ENCODE assay signal across 10 cellular contexts in genomic region chr4:165398570-165398969, GRCh38. TPM values are rescaled to one million over a fixed set of nuclear protein-coding genes. Genes with fewer than 3 reads are reported as not detected.
DNase-seq lines count a peak whose midpoint lies in the region; ATAC-seq, FAIRE-seq and TF ChIP-seq lines count a peak whose summit lies in the region.
"Had no signal": no experiment of that assay in that cellular context is flagged by ENCODE, and none has a peak within 500 bp of the region (broad histone marks: within the 10 kb centered on the region; RNA-seq: fewer than 3 reads in every experiment).

No MANE protein-coding gene starts in this region.

- no peak overlapping the region for H3K4me3 ChIP-seq in K562
- no peak overlapping the region for H3K4me3 ChIP-seq in neural progenitor cell

- H3K4me2 ChIP-seq in K562 (ENCODE audit: insufficient read depth, low read length) (no peak overlapping the region), neural progenitor cell (no peak overlapping the region)

- intact Hi-C loops in K562 (cut with micrococcal nuclease): no loop called here

- H3K9ac ChIP-seq in K562 (ENCODE audit: insufficient read depth in 1 of 2, low read depth in 2 of 2, low read length in 2 of 2) (no peak overlapping the region), neural progenitor cell (no peak overlapping the region)

- no peak for TF ChIP-seq POLR2A in K562 (conservative IDR thresholded peaks at IDR 0.05)

- H3K79me2 ChIP-seq in K562 (ENCODE audit: control insufficient read depth, insufficient read depth, low read length) (no peaks in the 10 kb centered on the region), neural progenitor cell (ENCODE audit: low read depth) (no peaks in the 10 kb centered on the region)

- 0% methylated on average over 1 of the region's 1 CpG for WGBS in K562 (ENCODE audit: insufficient coverage, low coverage, missing lambda C conversion rate)

- no peaks in the 10 kb centered on the region for H3K4me1 ChIP-seq in K562 (replicated peaks in 1 of 2; ENCODE audit: control insufficient read depth in 2 of 2, insufficient read depth in 2 of 2, low read length in 2 of 2)
- no peaks in the 10 kb centered on the region for H3K4me1 ChIP-seq in neural progenitor cell

- no peak overlapping the region for H2AFZ ChIP-seq in K562 (ENCODE audit: low read depth, low read length)
- no peak overlapping the region for H2AFZ ChIP-seq in neural progenitor cell (replicated peaks)

- peaks cover 15% of the 10 kb centered on the region for H3K36me3 Mint-ChIP-seq in neural progenitor cell

- H3K27me3 ChIP-seq in K562 (ENCODE audit: control insufficient read depth in 2 of 2, insufficient read depth in 2 of 2, low read length in 2 of 2): no peaks in the 10 kb centered on the region
- no peaks in the 10 kb centered on the region for H3K27me3 ChIP-seq in neural progenitor cell

- CTCF ChIA-PET in K562 (lab: Yijun Ruan, JAX; ENCODE audit: low intra/inter-chr PET ratio) (interaction anchor here (0.7 kb wide), 1 partner anchor 1445 kb away, joined by 4 read pairs; no protein-coding TSS in a partner anchor), GM10248 (lab: Yijun Ruan, JAX) (no interaction called here)

- BruUV-seq in K562 (replicated peaks; lab: Mats Ljungman, UMichigan): no TSS peak

- H3F3A ChIP-seq in neural progenitor cell (ENCODE audit: low read depth): no peaks in the 10 kb centered on the region

- no peaks in the 10 kb centered on the region for H3K36me3 ChIP-seq in K562 (ENCODE audit: control insufficient read depth, insufficient read depth, low read length)
- H3K36me3 ChIP-seq in neural progenitor cell: no peaks in the 10 kb centered on the region

- TF ChIP-seq CTCF in K562 (IDR thresholded peaks at IDR 0.05 in 2 of 3, conservative IDR thresholded peaks at IDR 0.05 in 1 of 3; ENCODE audit: insufficient read depth in 2 of 3, low read depth in 1 of 3, low read length in 3 of 3) (no peak), neural progenitor cell (IDR thresholded peaks at IDR 0.05) (no peak), GM10248 (IDR thresholded peaks at IDR 0.05; ENCODE audit: control extremely low read depth, extremely low read depth, low read depth, missing control alignments) (no peak), GM10266 (IDR thresholded peaks at IDR 0.05; ENCODE audit: control insufficient read depth, insufficient read depth, low read depth, missing control alignments) (no peak)

- H3K9me3 ChIP-seq in K562 (replicated peaks; ENCODE audit: control insufficient read depth, insufficient read depth, low read depth, low read length) (no peaks in the 10 kb centered on the region), neural progenitor cell (ENCODE audit: low read depth) (no peaks in the 10 kb centered on the region)

- H3K27ac ChIP-seq in K562 (ENCODE audit: extremely low read depth, low read depth, low read length) (no peak overlapping the region), neural progenitor cell (no peak overlapping the region)

- peak overlapping the region; percentile 54 for H3K4me3 Mint-ChIP-seq in neural progenitor cell

- peaks cover 5% of the 10 kb centered on the region for H3K9me3 Mint-ChIP-seq in neural progenitor cell

- in situ Hi-C loops in K562 (cut with MboI): no loop called here

- POLR2A ChIA-PET in K562 (lab: Yijun Ruan, JAX): no interaction called here
- POLR2A ChIA-PET in GM10248 (lab: Yijun Ruan, JAX): no interaction called here

- no peak for TF ChIP-seq EP300 in K562 (IDR thresholded peaks at IDR 0.05; ENCODE audit: low read length)

- no peaks in the 10 kb centered on the region for H3K9me1 ChIP-seq in K562 (ENCODE audit: control insufficient read depth, insufficient read depth, low read length)

- ATAC-seq in GM21717 (IDR thresholded peaks at IDR 0.05; ENCODE audit: unreplicated experiment): peak; percentile 61
- ATAC-seq in K562: no peak
- no peak for ATAC-seq in HG02763 (IDR thresholded peaks at IDR 0.05; ENCODE audit: unreplicated experiment)

- DNase-seq in NCI-H1694 treated with DMSO at 0.1 percent for 48 hours (lab: John Stamatoyannopoulos, UW): peak; percentile 98
- DNase-seq in K562 (ENCODE audit: extremely low read depth in 1 of 4, low spot score in 3 of 4): peak in 3 of 4 experiments; percentile 8 to 20 (median 11)
- peak; percentile 35 for DNase-seq in neural progenitor cell (ENCODE audit: low spot score)
- no peak for DNase-seq in GM10248 (ENCODE audit: extremely low spot score)
- DNase-seq in NCI-H1048 (lab: John Stamatoyannopoulos, UW): no peak
- no peak for DNase-seq in GM10266 (ENCODE audit: extremely low spot score)
- DNase-seq: activated CD4-positive, alpha-beta T cell treated with anti-CD3 and anti-CD28 coated beads, Interleukin-2, amount 50 U/mL, for 4 hours; kidney had no signal

- peaks cover 2% of the 10 kb centered on the region for H3K27me3 Mint-ChIP-seq in neural progenitor cell (ENCODE audit: insufficient read depth, low read depth)

- peak overlapping the region; percentile 68 for H3K27ac Mint-ChIP-seq in neural progenitor cell

- H3K4me1 Mint-ChIP-seq in neural progenitor cell: peaks cover 31% of the 10 kb centered on the region

- no peak for TF ChIP-seq RAD21 in K562 (CRISPR knock-in tag; conservative IDR thresholded peaks at IDR 0.05 in 1 of 2, IDR thresholded peaks at IDR 0.05 in 1 of 2)

- no peak for FAIRE-seq in K562 (lab: Jason Lieb, UNC)
- FAIRE-seq: kidney had no signal

- H4K20me1 ChIP-seq in K562 (replicated peaks; ENCODE audit: control insufficient read depth, insufficient read depth, low read length) (no peaks in the 10 kb centered on the region), neural progenitor cell (ENCODE audit: low read depth) (no peaks in the 10 kb centered on the region)

TF ChIP-seq in K562, 482 proteins besides CTCF, POLR2A, EP300 and RAD21:
- TF ChIP-seq HMG20B (CRISPR knock-in tag; IDR thresholded peaks at IDR 0.05) (no peak), NRF1 (conservative IDR thresholded peaks at IDR 0.05 in 1 of 2, IDR thresholded peaks at IDR 0.05 in 1 of 2) (no peak), ETS2 (tag; IDR thresholded peaks at IDR 0.05; ENCODE audit: borderline replicate concordance, poor library complexity, severe bottlenecking) (no peak), BDP1 (IDR thresholded peaks at IDR 0.05; ENCODE audit: insufficient read depth, insufficient read length) (no peak), RFX1 (IDR thresholded peaks at IDR 0.05) (peak; percentile 87), U2AF1 (optimal IDR thresholded peaks at IDR 0.05; ENCODE audit: low read depth, low read length) (no peak), MTA1 (IDR thresholded peaks at IDR 0.05; ENCODE audit: borderline replicate concordance) (no peak), ATF4 (CRISPR knock-in tag; IDR thresholded peaks at IDR 0.05) (no peak), BCLAF1 (IDR thresholded peaks at IDR 0.05; ENCODE audit: borderline replicate concordance in 1 of 2, control insufficient read depth in 1 of 2, low read depth in 2 of 2, low read length in 1 of 2) (no peak), RFX5 (IDR thresholded peaks at IDR 0.05; ENCODE audit: low read depth, low read length) (peak; percentile 88)

RNA-seq across cellular contexts. Expression of gene CPE, which starts 19.8 kb away (rescaled TPM):
- not detected in 2 replicates for total RNA-seq in K562 (2011; cell fraction: chromatin; rRNA removed; ENCODE audit: low replicate concordance)
- total RNA-seq in K562 (2011; cell fraction: nucleolus; rRNA removed): not detected in 2 replicates
- not detected in 2 replicates for total RNA-seq in K562 (2011; cell fraction: nucleoplasm; rRNA removed)
- total RNA-seq in K562 (2014; rRNA removed) (not detected in 2 replicates), K562 (2014; rRNA removed; fragmentation: Illumina TruSeq; extraction: Trizol) (not detected in 2 replicates), K562 (2015; rRNA removed; fragmentation: Illumina TruSeq; extraction: Trizol) (not detected in 2 replicates), K562 (2021) (0.16 and 0.22 TPM in 2 replicates), neural progenitor cell (ENCODE audit: low replicate concordance) (43.6 and 47.4 TPM in 2 replicates)
- polyA plus RNA-seq in K562 (2011; rRNA removed) (0.06 and 0.09 TPM in 2 replicates), K562 (2014; fragmentation: Illumina TruSeq; extraction: Trizol) (0.04 TPM in 1 of 2 replicates, not detected in the other), K562 (2014; fragmentation: Nextera tagmentation; extraction: Ambion mirVana) (under 1 TPM in 1 of 2 experiments, not detected in 1; 0.04 TPM), K562 (2014; rRNA removed) (0.11 TPM in 1 of 2 replicates, not detected in the other)
- 0.03 TPM in 1 of 2 replicates, not detected in the other for polyA plus RNA-seq in K562 (2011; cell fraction: cytosol; rRNA removed)
- not detected in 2 replicates for polyA plus RNA-seq in K562 (2011; cell fraction: nucleus; rRNA removed)
- 0.03 TPM in 1 of 2 replicates, not detected in the other for polyA plus RNA-seq in K562 (2012)
- polyA minus RNA-seq in K562 (2011; rRNA and poly(A)+ RNA removed): 0.24 TPM in 1 of 2 replicates, not detected in the other
- 2.8 TPM in 1 of 2 replicates, not detected in the other for polyA minus RNA-seq in K562 (2011; cell fraction: cytosol; rRNA and poly(A)+ RNA removed)
- polyA minus RNA-seq in K562 (2011; cell fraction: nucleus; rRNA and poly(A)+ RNA removed): not detected in 2 replicates

Comparison
In these comparisons a context has a peak if more than half of its experiments do, and no peak if none do; other contexts are left out.
1. DNase-seq: peak in NCI-H1694 treated with DMSO at 0.1 percent for 48 hours (single experiment), K562 (3 of 4) and neural progenitor cell (single experiment); none in GM10248 (single experiment), NCI-H1048 (single experiment) and GM10266 (single experiment).
2. RNA of gene CPE, which starts 19.8 kb away (total RNA-seq): 43.6 to 47.4 TPM in neural progenitor cell; 0.16 to 0.22 TPM in K562; every median in the first group is over 10 times any median in the second.